In the genomic region with DNA sequence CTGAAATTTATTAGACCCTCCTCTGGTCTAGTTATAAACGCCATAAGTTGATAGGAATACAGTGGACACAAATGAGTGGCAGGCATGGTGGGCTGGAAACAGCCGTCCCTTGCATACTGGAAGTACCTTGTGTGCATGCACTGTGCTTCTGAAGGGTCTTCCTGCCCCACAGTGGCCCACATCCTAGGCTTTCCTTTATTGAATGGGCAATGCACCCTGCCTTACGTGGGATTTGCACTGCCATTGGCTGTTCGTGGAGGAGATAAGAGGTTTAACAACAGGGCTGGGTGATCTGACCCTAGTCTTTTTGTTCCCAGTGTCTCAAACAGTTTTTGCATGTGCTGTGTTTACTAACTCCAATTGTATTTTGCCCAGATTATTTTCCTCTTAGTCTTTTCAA, we compare ENCODE assay signal across 21 cellular contexts.
DNase-seq lines count a peak whose midpoint lies in the region; ATAC-seq, FAIRE-seq and TF ChIP-seq lines count a peak whose summit lies in the region.
"Had no signal": no experiment of that assay in that cellular context is flagged by ENCODE, and none has a peak within 500 bp of the region (broad histone marks: within the 10 kb centered on the region; RNA-seq: fewer than 3 reads in every experiment).

No MANE protein-coding gene starts in this region.

- no peak overlapping the region for H3K4ac ChIP-seq in H1 (replicated peaks; ENCODE audit: insufficient read length, low read depth, low read length)

- no peak overlapping the region for H3K18ac ChIP-seq in H1 (ENCODE audit: extremely low read depth, low read length)

- H3K27ac ChIP-seq in BLaER1 treated with 17β-estradiol and CSF1 and Interleukin-3, amounts not matched to agents 10 nM and 100 nM, result peak overlapping the region in 3 of 11 experiments; percentile 8 to 29 (median 27); a peak in 3 of 22 replicates
- H3K27ac ChIP-seq in HUES48 (ENCODE audit: low read depth, low read length) (peak overlapping the region; percentile 51), H1 (ENCODE audit: low read depth, low read length) (no peak overlapping the region), neutrophil (peak overlapping the region; percentile 61), Peyer's patch (no peak overlapping the region)

- H3K23ac ChIP-seq in H1 (ENCODE audit: insufficient read length), result no peak overlapping the region

- TF ChIP-seq CTCF in H1 (IDR thresholded peaks at IDR 0.05; ENCODE audit: control extremely low read depth in 1 of 3, insufficient read depth in 1 of 3, low read depth in 1 of 3, low read length in 3 of 3) (no peak), neutrophil (IDR thresholded peaks at IDR 0.05) (no peak), Peyer's patch (IDR thresholded peaks at IDR 0.05) (no peak)

- no peak overlapping the region for H2AK5ac ChIP-seq in H1 (ENCODE audit: low read depth, low read length)

- H3K14ac ChIP-seq in H1 (ENCODE audit: insufficient read length), result no peak overlapping the region

- TF ChIP-seq RAD21 in H1 (IDR thresholded peaks at IDR 0.05 in 1 of 2, conservative IDR thresholded peaks at IDR 0.05 in 1 of 2; ENCODE audit: low read depth in 2 of 2, low read length in 2 of 2), result no peak

- no peak overlapping the region for H2BK20ac ChIP-seq in H1 (ENCODE audit: low read length)

- H2AFZ ChIP-seq in H1 (ENCODE audit: low read length), result no peak overlapping the region

- H2BK12ac ChIP-seq in H1 (ENCODE audit: low read depth, low read length), result no peak overlapping the region

- DNase-seq in H1 (ENCODE audit: low read depth in 1 of 2, low spot score in 2 of 2) (no peak), Peyer's patch (no peak)
- DNase-seq: CD4-positive, CD25-positive, alpha-beta regulatory T cell; DND-41; MG63; NCI-H1417; NCI-H2081 treated with DMSO at 0.1 percent for 48 hours; NCI-H510A; NCI-H748 treated with DMSO at 0.1 percent for 48 hours had no signal

- H2BK15ac ChIP-seq in H1 (ENCODE audit: low read length), result no peak overlapping the region

- no peak for FAIRE-seq in H1 (lab: Jason Lieb, UNC)
- FAIRE-seq: GM12878, H54, HepG2, K562 had no signal

- no peaks in the 10 kb centered on the region for H3K27me3 ChIP-seq in BLaER1 treated with 17β-estradiol and CSF1 and Interleukin-3, amounts not matched to agents 10 nM and 100 nM
- H3K27me3 ChIP-seq in HUES48 (ENCODE audit: control insufficient read depth, insufficient read depth, low read length) (no peaks in the 10 kb centered on the region), H1 (replicated peaks in 1 of 4; ENCODE audit: control insufficient read depth in 3 of 4, extremely low read depth in 1 of 4, insufficient read depth in 3 of 4, low read length in 3 of 4) (no peaks in the 10 kb centered on the region), neutrophil (peaks cover 17% of the 10 kb centered on the region), Peyer's patch (no peaks in the 10 kb centered on the region)
- H3K27me3 ChIP-seq: MG63 had no signal

- no peak for TF ChIP-seq EP300 in H1 (IDR thresholded peaks at IDR 0.05; ENCODE audit: borderline replicate concordance in 1 of 2, low read depth in 2 of 2, low read length in 2 of 2)

- no peaks in the 10 kb centered on the region; the same call in 1 of the 2 replicates for H3K23me2 ChIP-seq in H1 (ENCODE audit: low read depth, low read length)

- no peaks in the 10 kb centered on the region for H3K36me3 ChIP-seq in BLaER1 treated with 17β-estradiol and CSF1 and Interleukin-3, amounts not matched to agents 10 nM and 100 nM
- H3K36me3 ChIP-seq in HUES48 (ENCODE audit: control insufficient read depth, insufficient read depth, low read length) (no peaks in the 10 kb centered on the region), H1 (ENCODE audit: control insufficient read depth in 2 of 4, insufficient read depth in 4 of 4, low read length in 3 of 4) (no peaks in the 10 kb centered on the region), neutrophil (no peaks in the 10 kb centered on the region), Peyer's patch (no peaks in the 10 kb centered on the region)
- H3K36me3 ChIP-seq: MG63 had no signal

- H3K4me1 ChIP-seq in BLaER1 treated with 17β-estradiol and CSF1 and Interleukin-3, amounts not matched to agents 10 nM and 100 nM, result peaks cover 0 to 23% (median 4%) of the 10 kb centered on the region in 10 experiments; a peak in 9 of 20 replicates
- peaks cover 14% of the 10 kb centered on the region for H3K4me1 ChIP-seq in HUES48 (ENCODE audit: control insufficient read depth, insufficient read depth, low read length)
- peaks cover 2 to 7% (median 3%) of the 10 kb centered on the region in 4 experiments for H3K4me1 ChIP-seq in H1 (replicated peaks in 1 of 4; ENCODE audit: control insufficient read depth in 3 of 4, insufficient read depth in 4 of 4, low read length in 3 of 4)
- peaks cover 14 to 18% of the 10 kb centered on the region in 2 experiments for H3K4me1 ChIP-seq in neutrophil (ENCODE audit: control insufficient read depth in 1 of 2, insufficient read depth in 1 of 2, low read depth in 1 of 2, low read length in 1 of 2)
- no peaks in the 10 kb centered on the region for H3K4me1 ChIP-seq in Peyer's patch

- H3K4me2 ChIP-seq in BLaER1 treated with 17β-estradiol and CSF1 and Interleukin-3, amounts not matched to agents 10 nM and 100 nM, result peak overlapping the region in 6 of 11 experiments; percentile 13 to 71 (median 46); a peak in 5 of 22 replicates
- peak overlapping the region; percentile 30 to 40; a peak in 2 of 4 replicates for H3K4me2 ChIP-seq in H1 (ENCODE audit: insufficient read depth in 1 of 2, low read depth in 2 of 2, low read length in 2 of 2)

- CTCF ChIA-PET in H1 (lab: Charles Lee; ENCODE audit: partially characterized antibody), result no interaction called here

- H4K8ac ChIP-seq in H1 (ENCODE audit: extremely low read depth, insufficient read depth, low read length), result no peak overlapping the region

- no peak for TF ChIP-seq POLR2A in H1 (IDR thresholded peaks at IDR 0.05; ENCODE audit: control extremely low read depth in 1 of 2, low read depth in 2 of 2, low read length in 2 of 2)
- no peak for TF ChIP-seq POLR2A in Peyer's patch (IDR thresholded peaks at IDR 0.05)

- no peak overlapping the region for H3K56ac ChIP-seq in H1 (replicated peaks; ENCODE audit: insufficient read length, low read depth, low read length)

- no peak overlapping the region for H3K4me3 ChIP-seq in BLaER1 treated with 17β-estradiol and CSF1 and Interleukin-3, amounts not matched to agents 10 nM and 100 nM
- H3K4me3 ChIP-seq in HUES48 (ENCODE audit: low read depth, low read length), result no peak overlapping the region
- H3K4me3 ChIP-seq in H1 (ENCODE audit: extremely low read depth in 1 of 4, insufficient read depth in 2 of 4, low read depth in 3 of 4, low read length in 4 of 4), result no peak overlapping the region
- no peak overlapping the region for H3K4me3 ChIP-seq in neutrophil (ENCODE audit: low read depth in 1 of 2, low read length in 1 of 2)
- H3K4me3 ChIP-seq in Peyer's patch, result no peak overlapping the region
- H3K4me3 ChIP-seq: GM12878, K562, MG63 had no signal

- WGBS in H1 (ENCODE audit: extremely low coverage in 1 of 2, insufficient coverage in 1 of 2, insufficient read length in 1 of 2, insufficient replicate concordance in 2 of 2, low coverage in 1 of 2, low lambda C conversion rate in 2 of 2, missing lambda C conversion rate in 1 of 2), 2 experiments, result 89% methylated on average over 4 of the region's 4 CpGs; no CpG with 5 or more reads in 1 of the 2 experiments

- no peak overlapping the region for H4K91ac ChIP-seq in H1 (replicated peaks; ENCODE audit: insufficient read length, low read length)

- no peaks in the 10 kb centered on the region for H3K79me2 ChIP-seq in H1 (ENCODE audit: control insufficient read depth in 1 of 2, insufficient read depth in 2 of 2, low read length in 2 of 2)

- no peak overlapping the region for H2BK5ac ChIP-seq in H1 (ENCODE audit: low read depth, low read length)

- no peak overlapping the region for H4K5ac ChIP-seq in H1 (ENCODE audit: insufficient read length, low read depth, low read length)

- POLR2A ChIA-PET in H1 (lab: Charles Lee; ENCODE audit: partially characterized antibody), result no interaction called here

- no peaks in the 10 kb centered on the region; a peak in 1 of 22 replicates for H4K20me1 ChIP-seq in BLaER1 treated with 17β-estradiol and CSF1 and Interleukin-3, amounts not matched to agents 10 nM and 100 nM
- H4K20me1 ChIP-seq in H1 (replicated peaks in 1 of 2; ENCODE audit: control insufficient read depth in 1 of 2, insufficient read depth in 2 of 2, low read length in 2 of 2), result no peaks in the 10 kb centered on the region

- no peak overlapping the region for H3K9ac ChIP-seq in BLaER1 treated with 17β-estradiol and CSF1 and Interleukin-3, amounts not matched to agents 10 nM and 100 nM
- H3K9ac ChIP-seq in HUES48 (ENCODE audit: low read depth, low read length) (no peak overlapping the region), H1 (replicated peaks in 1 of 4; ENCODE audit: extremely low read depth in 1 of 4, low read depth in 3 of 4, low read length in 3 of 4) (no peak overlapping the region; a peak in 1 of 7 replicates)

- ATAC-seq in HG02798 (IDR thresholded peaks at IDR 0.05; ENCODE audit: poor library complexity, unreplicated experiment) (no peak), HG02852 (IDR thresholded peaks at IDR 0.05; ENCODE audit: unreplicated experiment) (no peak), GM19035 (IDR thresholded peaks at IDR 0.05; ENCODE audit: unreplicated experiment) (no peak)
- ATAC-seq: GM12878, HepG2, K562, Panc1, SK-N-SH treated with all-trans-retinoic acid at 6 μM for 48 hours had no signal

- H2BK120ac ChIP-seq in H1 (replicated peaks; ENCODE audit: low read depth, low read length), result no peak overlapping the region

- no peaks in the 10 kb centered on the region for H3K79me1 ChIP-seq in H1 (ENCODE audit: low read depth, low read length)

- H3K9me3 ChIP-seq in BLaER1 treated with 17β-estradiol and CSF1 and Interleukin-3, amounts not matched to agents 10 nM and 100 nM (replicated peaks in 1 of 11), result no peaks in the 10 kb centered on the region
- no peaks in the 10 kb centered on the region for H3K9me3 ChIP-seq in HUES48 (ENCODE audit: control insufficient read depth, insufficient read depth, low read length)
- no peaks in the 10 kb centered on the region for H3K9me3 ChIP-seq in H1 (ENCODE audit: insufficient read depth in 2 of 2, low read depth in 1 of 2, low read length in 1 of 2)
- no peaks in the 10 kb centered on the region for H3K9me3 ChIP-seq in neutrophil
- no peaks in the 10 kb centered on the region for H3K9me3 ChIP-seq in Peyer's patch
- H3K9me3 ChIP-seq: MG63 had no signal

TF ChIP-seq in H1, 55 proteins besides CTCF, POLR2A, EP300 and RAD21 (continues in another document):
- TF ChIP-seq RXRA (IDR thresholded peaks at IDR 0.05; ENCODE audit: insufficient read depth, low read depth, low read length) (no peak), CBX8 (IDR thresholded peaks at IDR 0.05; ENCODE audit: borderline replicate concordance, low read depth, low read length) (no peak), FOSL1 (IDR thresholded peaks at IDR 0.05; ENCODE audit: insufficient read depth, low read depth, low read length) (no peak)

Comparison
In these comparisons a context has a peak if more than half of its experiments do, and no peak if none do; other contexts are left out.
1. H3K27ac ChIP-seq: peak in HUES48 (single experiment) and neutrophil (single experiment); none in H1 (single experiment) and Peyer's patch (0 of 4).